ENCODE assay signal across 1 cellular context in genomic region chr14:50521912-50522341, GRCh38.
TF ChIP-seq lines count a peak whose summit lies in the region.

No MANE protein-coding gene starts in this region.

TF ChIP-seq in HepG2, 621 proteins besides CTCF, POLR2A, EP300 and RAD21 (continued from another document):
- no peak for TF ChIP-seq CSRNP2 (CRISPR knock-in tag; conservative IDR thresholded peaks at IDR 0.05; ENCODE audit: low read depth)
- TF ChIP-seq MTA1 (CRISPR knock-in tag; IDR thresholded peaks at IDR 0.05; ENCODE audit: borderline replicate concordance), result no peak
- TF ChIP-seq FOXA3 (CRISPR knock-in tag; IDR thresholded peaks at IDR 0.05), result peak; percentile 77
- no peak for TF ChIP-seq ARNTL (CRISPR knock-in tag; IDR thresholded peaks at IDR 0.05)
- no peak for TF ChIP-seq KDM5B (CRISPR knock-in tag; IDR thresholded peaks at IDR 0.05; ENCODE audit: borderline replicate concordance)
